ENCODE assay signal across 1 cellular context in genomic region chr7:45132708-45133320, GRCh38.
A peak's percentile ranks its signal among the peaks of the same experiment; 100 is the strongest.
TF ChIP-seq lines count a peak whose summit lies in the region.

No MANE protein-coding gene starts in this region.

TF ChIP-seq in K562, 482 proteins besides CTCF, POLR2A, EP300 and RAD21:
- TF ChIP-seq ESRRA (IDR thresholded peaks at IDR 0.05; ENCODE audit: borderline replicate concordance, low read depth) = peak; percentile 82
- no peak for TF ChIP-seq ZFP30 (CRISPR knock-in tag; IDR thresholded peaks at IDR 0.05; ENCODE audit: borderline replicate concordance)
